Comparison of ENCODE assay signal across 23 cellular contexts in the genomic region with DNA sequence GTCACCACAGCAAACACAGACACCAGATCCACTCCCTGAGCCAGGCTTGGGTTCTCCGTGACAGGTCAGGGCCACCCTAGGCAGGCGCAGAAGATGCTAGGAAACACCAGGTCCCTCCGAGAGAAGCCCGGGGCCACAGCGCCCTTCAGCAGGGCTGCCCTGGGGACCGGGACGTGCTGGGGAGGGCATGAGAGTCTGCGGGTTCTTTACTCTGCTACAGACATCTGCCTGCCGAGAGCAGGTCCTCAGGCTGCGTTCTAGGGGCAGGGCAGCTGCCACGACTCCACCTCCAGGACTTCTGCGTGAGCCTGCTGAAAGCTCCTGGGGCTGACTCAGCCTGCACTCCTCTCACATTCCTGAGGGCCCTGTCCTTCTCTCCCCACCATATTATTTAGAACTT. TPM values are rescaled to one million over a fixed set of nuclear protein-coding genes. Genes with fewer than 3 reads are reported as not detected.
DNase-seq lines count a peak whose midpoint lies in the region; ATAC-seq and TF ChIP-seq lines count a peak whose summit lies in the region.
"Had no signal": no experiment of that assay in that cellular context is flagged by ENCODE, and none has a peak within 500 bp of the region (broad histone marks: within the 10 kb centered on the region; RNA-seq: fewer than 3 reads in every experiment).

No MANE protein-coding gene starts in this region.

- H3K36me3 Mint-ChIP-seq in natural killer cell treated with Interleukin-12 subunit alpha and Interleukin-12 subunit beta and Interleukin-15 and Interleukin-18, amount 100 ng/mL, for 72 hours: no peaks in the 10 kb centered on the region
- H3K36me3 Mint-ChIP-seq in chondrocyte (ENCODE audit: low read depth): no peaks in the 10 kb centered on the region
- H3K36me3 Mint-ChIP-seq: activated naive CD8-positive, alpha-beta T cell treated with anti-CD3 and anti-CD28 coated beads, Interleukin-2, amount 10 ng/mL, durations not matched to agents 7 days and 5 days; brain; memory B cell; T-cell had no signal

- H2BK15ac ChIP-seq in mesenchymal stem cell (ENCODE audit: low read depth, poor library complexity, severe bottlenecking): peak overlapping the region; percentile 80

- 67% methylated on average over 11 of the region's 12 CpGs for WGBS in mesenchymal stem cell
- WGBS in testis, 2 donors: 62 to 80% methylated on average over 1 to 12 of the region's 12 CpGs

- peak overlapping the region; percentile 7 for H4K91ac ChIP-seq in mesenchymal stem cell (ENCODE audit: low read length)

- no peak for TF ChIP-seq POLR2A in testis (IDR thresholded peaks at IDR 0.05)

- peak overlapping the region in 1 of 2 experiments; percentile 25 for H3K18ac ChIP-seq in mesenchymal stem cell (ENCODE audit: low read depth in 1 of 2, low read length in 2 of 2)

- no peak overlapping the region for H3K4me3 Mint-ChIP-seq in natural killer cell treated with Interleukin-12 subunit alpha and Interleukin-12 subunit beta and Interleukin-15 and Interleukin-18, amount 100 ng/mL, for 72 hours
- H3K4me3 Mint-ChIP-seq in chondrocyte (ENCODE audit: unreplicated experiment): no peak overlapping the region
- H3K4me3 Mint-ChIP-seq: activated naive CD8-positive, alpha-beta T cell treated with anti-CD3 and anti-CD28 coated beads, Interleukin-2, amount 10 ng/mL, durations not matched to agents 7 days and 5 days; brain; memory B cell; T-cell had no signal

- H2AFZ ChIP-seq in mesenchymal stem cell (ENCODE audit: low read depth, low read length): peak overlapping the region; percentile 57

- TF ChIP-seq CTCF in cardiac muscle cell (IDR thresholded peaks at IDR 0.05; ENCODE audit: low read depth, low read length): no peak
- TF ChIP-seq CTCF in choroid plexus epithelial cell (conservative IDR thresholded peaks at IDR 0.05; ENCODE audit: low read depth, low read length): no peak
- no peak for TF ChIP-seq CTCF in testis (IDR thresholded peaks at IDR 0.05)
- TF ChIP-seq CTCF in chondrocyte (IDR thresholded peaks at IDR 0.05): no peak

- no peak overlapping the region for H3K23ac ChIP-seq in mesenchymal stem cell (ENCODE audit: low read length in 2 of 2)

- DNase-seq in cardiac muscle cell (ENCODE audit: low read depth in 1 of 2, low spot score in 1 of 2) (peak in 1 of 2 donors; percentile 43), left ventricle myocardium superior (no peak), choroid plexus epithelial cell (ENCODE audit: low read depth) (peak; percentile 34), mesenchymal stem cell (peak; percentile 18), testis (peak; percentile 53), chondrocyte (ENCODE audit: low spot score) (no peak)
- DNase-seq in natural killer cell treated with Interleukin-12 subunit alpha and Interleukin-12 subunit beta and Interleukin-15 and Interleukin-18, amount 100 ng/mL, for 72 hours (ENCODE audit: low spot score): no peak
- DNase-seq: 8988T; activated CD4-positive, alpha-beta T cell treated with anti-CD3 and anti-CD28 coated beads for 48 hours; activated naive CD8-positive, alpha-beta T cell treated with anti-CD3 and anti-CD28 coated beads, Interleukin-2, amount 10 ng/mL, durations not matched to agents 7 days and 5 days; Calu3; foreskin fibroblast; KBM-7; kidney glomerular epithelial cell; NCI-H2171; NCI-H526 treated with DMSO at 0.1 percent for 48 hours; stimulated activated CD4-positive, alpha-beta T cell treated with anti-CD3 and anti-CD28 coated beads, Interleukin-12 subunit alpha, Interleukin-12 subunit beta, amount 100 ng/mL, for 4 hours; T-cell had no signal

- no peaks in the 10 kb centered on the region for H3K27me3 ChIP-seq in cardiac muscle cell
- peaks cover 6 to 13% of the 10 kb centered on the region in 2 experiments for H3K27me3 ChIP-seq in mesenchymal stem cell (ENCODE audit: control insufficient read depth in 1 of 2, insufficient read depth in 1 of 2, low read length in 2 of 2)
- no peaks in the 10 kb centered on the region for H3K27me3 ChIP-seq in testis
- H3K27me3 ChIP-seq: vagina had no signal

- no peaks in the 10 kb centered on the region for H3K4me1 Mint-ChIP-seq in natural killer cell treated with Interleukin-12 subunit alpha and Interleukin-12 subunit beta and Interleukin-15 and Interleukin-18, amount 100 ng/mL, for 72 hours (ENCODE audit: low read depth in 2 of 2)
- H3K4me1 Mint-ChIP-seq in chondrocyte (ENCODE audit: low read depth): no peaks in the 10 kb centered on the region
- H3K4me1 Mint-ChIP-seq: activated naive CD8-positive, alpha-beta T cell treated with anti-CD3 and anti-CD28 coated beads, Interleukin-2, amount 10 ng/mL, durations not matched to agents 7 days and 5 days; brain; memory B cell; T-cell had no signal

- H2BK120ac ChIP-seq in mesenchymal stem cell (ENCODE audit: low read depth, low read length): no peak overlapping the region

- peaks cover 13% of the 10 kb centered on the region for H3K36me3 ChIP-seq in cardiac muscle cell
- no peaks in the 10 kb centered on the region for H3K36me3 ChIP-seq in mesenchymal stem cell (ENCODE audit: control insufficient read depth in 1 of 2, insufficient read depth in 2 of 2, low read depth in 1 of 2, low read length in 2 of 2)
- H3K36me3 ChIP-seq in testis (ENCODE audit: low read depth, missing control alignments): no peaks in the 10 kb centered on the region
- H3K36me3 ChIP-seq: vagina had no signal

- no peak overlapping the region for H3K27ac Mint-ChIP-seq in natural killer cell treated with Interleukin-12 subunit alpha and Interleukin-12 subunit beta and Interleukin-15 and Interleukin-18, amount 100 ng/mL, for 72 hours
- H3K27ac Mint-ChIP-seq in chondrocyte (ENCODE audit: unreplicated experiment): no peak overlapping the region
- H3K27ac Mint-ChIP-seq: activated naive CD8-positive, alpha-beta T cell treated with anti-CD3 and anti-CD28 coated beads, Interleukin-2, amount 10 ng/mL, durations not matched to agents 7 days and 5 days; activated T-helper 2 cell treated with anti-CD3 and anti-CD28 coated beads, Interferon-gamma antibody, Interleukin-2, Interleukin-4, amounts not matched to agents 10 μg/mL and 5 μg/mL and 100 μg/mL, durations not matched to agents 14 hours and 24 hours and 36 hours; brain; memory B cell; T-cell had no signal

- no peak overlapping the region for H2BK12ac ChIP-seq in mesenchymal stem cell (ENCODE audit: low read length in 2 of 2)

- no peaks in the 10 kb centered on the region for H3K79me1 ChIP-seq in mesenchymal stem cell (replicated peaks; ENCODE audit: low read length, poor library complexity, severe bottlenecking)

- no peak overlapping the region for H3K14ac ChIP-seq in mesenchymal stem cell (ENCODE audit: low read length in 2 of 2)

- H2BK5ac ChIP-seq in mesenchymal stem cell (ENCODE audit: low read depth, low read length, poor library complexity, severe bottlenecking): peak overlapping the region; percentile 22

- no peak overlapping the region for H3K4ac ChIP-seq in mesenchymal stem cell (ENCODE audit: low read depth in 1 of 2, low read length in 2 of 2)

- H3K4me3 ChIP-seq in cardiac muscle cell: no peak overlapping the region
- H3K4me3 ChIP-seq in choroid plexus epithelial cell (ENCODE audit: low read depth, low read length): no peak overlapping the region
- peak overlapping the region in 1 of 2 experiments; percentile 14 for H3K4me3 ChIP-seq in mesenchymal stem cell (ENCODE audit: insufficient read depth in 1 of 2, low read depth in 1 of 2, low read length in 2 of 2)
- H3K4me3 ChIP-seq in testis: peak overlapping the region in 1 of 2 donors; percentile 43
- H3K4me3 ChIP-seq: vagina had no signal

- H3K4me1 ChIP-seq in cardiac muscle cell (ENCODE audit: low read depth): peaks cover 18% of the 10 kb centered on the region
- peaks cover 4% of the 10 kb centered on the region for H3K4me1 ChIP-seq in mesenchymal stem cell (ENCODE audit: control insufficient read depth, insufficient read depth, low read depth, low read length)
- H3K4me1 ChIP-seq in testis: peaks cover 4% of the 10 kb centered on the region
- H3K4me1 ChIP-seq: vagina had no signal

- H2AK5ac ChIP-seq in mesenchymal stem cell (ENCODE audit: low read length, severe bottlenecking): no peak overlapping the region

- intact Hi-C loops in left ventricle myocardium superior (cut with micrococcal nuclease): no loop called here
- intact Hi-C loops in testis (cut with DNase I; ENCODE audit: low total_unique reads): no loop called here

- H3K9me3 Mint-ChIP-seq in natural killer cell treated with Interleukin-12 subunit alpha and Interleukin-12 subunit beta and Interleukin-15 and Interleukin-18, amount 100 ng/mL, for 72 hours: no peaks in the 10 kb centered on the region
- no peaks in the 10 kb centered on the region for H3K9me3 Mint-ChIP-seq in chondrocyte (ENCODE audit: low read depth)
- H3K9me3 Mint-ChIP-seq: activated naive CD8-positive, alpha-beta T cell treated with anti-CD3 and anti-CD28 coated beads, Interleukin-2, amount 10 ng/mL, durations not matched to agents 7 days and 5 days; activated T-helper 2 cell treated with anti-CD3 and anti-CD28 coated beads, Interferon-gamma antibody, Interleukin-2, Interleukin-4, amounts not matched to agents 10 μg/mL and 5 μg/mL and 100 μg/mL, durations not matched to agents 14 hours and 24 hours and 36 hours; brain; memory B cell; T-cell had no signal

- no peaks in the 10 kb centered on the region for H3K27me3 Mint-ChIP-seq in natural killer cell treated with Interleukin-12 subunit alpha and Interleukin-12 subunit beta and Interleukin-15 and Interleukin-18, amount 100 ng/mL, for 72 hours
- peaks cover 2% of the 10 kb centered on the region for H3K27me3 Mint-ChIP-seq in chondrocyte (ENCODE audit: low read depth)
- H3K27me3 Mint-ChIP-seq: activated naive CD8-positive, alpha-beta T cell treated with anti-CD3 and anti-CD28 coated beads, Interleukin-2, amount 10 ng/mL, durations not matched to agents 7 days and 5 days; memory B cell; T-cell had no signal

- no peak overlapping the region for H3K9ac ChIP-seq in mesenchymal stem cell (ENCODE audit: low read length)

- H4K8ac ChIP-seq in mesenchymal stem cell (ENCODE audit: low read length): no peak overlapping the region

- H3K9me3 ChIP-seq in cardiac muscle cell (ENCODE audit: low read depth) (no peaks in the 10 kb centered on the region), mesenchymal stem cell (ENCODE audit: control insufficient read depth, low read length) (no peaks in the 10 kb centered on the region), testis (no peaks in the 10 kb centered on the region)
- H3K9me3 ChIP-seq: vagina had no signal

- peak overlapping the region; percentile 76 for H3K27ac ChIP-seq in cardiac muscle cell
- no peak overlapping the region for H3K27ac ChIP-seq in mesenchymal stem cell (ENCODE audit: low read length, poor library complexity, severe bottlenecking)
- H3K27ac ChIP-seq in testis: peak overlapping the region; percentile 18 to 41
- H3K27ac ChIP-seq: vagina had no signal

- H3K4me2 ChIP-seq in mesenchymal stem cell (ENCODE audit: low read length, poor library complexity, severe bottlenecking): no peak overlapping the region

- ATAC-seq in left ventricle myocardium superior (no peak), HG03342 (IDR thresholded peaks at IDR 0.05; ENCODE audit: unreplicated experiment) (no peak)
- ATAC-seq in natural killer cell treated with Interleukin-12 subunit alpha and Interleukin-12 subunit beta and Interleukin-15 and Interleukin-18, amount 100 ng/mL, for 72 hours: no peak
- ATAC-seq: T-cell had no signal

RNA-seq across cellular contexts. Expression of gene MYLK3, which starts 11.4 kb away (rescaled TPM):
- total RNA-seq in cardiac muscle cell: 203 and 211 TPM in 2 replicates
- 57.5 and 57.8 TPM in 2 replicates for polyA plus RNA-seq in cardiac muscle cell
- 274 TPM for total RNA-seq in left ventricle myocardium superior
- 0.08 TPM for polyA plus RNA-seq in mesenchymal stem cell (2013, experiment 1 of 2)
- polyA plus RNA-seq in mesenchymal stem cell (2013, experiment 2 of 2): 0.08 TPM
- 10 to 100 TPM; 63.4 to 88.8 TPM for total RNA-seq in testis
- polyA plus RNA-seq in testis (ENCODE audit: insufficient read depth, low read depth, low replicate concordance): 18.4 TPM
- under 1 TPM; 0.29 to 0.59 TPM for total RNA-seq in natural killer cell treated with Interleukin-12 subunit alpha and Interleukin-12 subunit beta and Interleukin-15 and Interleukin-18, amount 100 ng/mL, for 72 hours
- total RNA-seq in chondrocyte: 0.05 to 0.65 TPM (median 0.32 TPM) in 3 replicates

RNA-seq across cellular contexts. Expression of gene ORC6, which starts 47.2 kb away (rescaled TPM):
- 19.1 and 32.6 TPM in 2 replicates for total RNA-seq in cardiac muscle cell
- polyA plus RNA-seq in cardiac muscle cell: 35.5 and 59.3 TPM in 2 replicates
- 1.3 TPM for total RNA-seq in left ventricle myocardium superior
- 7.2 TPM for polyA plus RNA-seq in mesenchymal stem cell (2013, experiment 1 of 2)
- 8.0 TPM for polyA plus RNA-seq in mesenchymal stem cell (2013, experiment 2 of 2)
- 10 to 100 TPM; 30.7 to 44.4 TPM for total RNA-seq in testis
- 28.2 TPM for polyA plus RNA-seq in testis (ENCODE audit: insufficient read depth, low read depth, low replicate concordance)
- total RNA-seq in natural killer cell treated with Interleukin-12 subunit alpha and Interleukin-12 subunit beta and Interleukin-15 and Interleukin-18, amount 100 ng/mL, for 72 hours: 10 to 100 TPM; 26.1 to 73.1 TPM
- total RNA-seq in chondrocyte: 6.3 to 12.4 TPM (median 6.7 TPM) in 3 replicates

RNA-seq across cellular contexts. Expression of gene VPS35, which starts 47.7 kb away (rescaled TPM):
- total RNA-seq in cardiac muscle cell (58.9 and 63.2 TPM in 2 replicates), left ventricle myocardium superior (89.2 TPM), testis (100 to 1,000 TPM; 128 to 129 TPM), chondrocyte (105 to 115 TPM (median 112 TPM) in 3 replicates)
- polyA plus RNA-seq in cardiac muscle cell (111 and 146 TPM in 2 replicates), testis (ENCODE audit: insufficient read depth, low read depth, low replicate concordance) (75.5 TPM)
- polyA plus RNA-seq in mesenchymal stem cell (2013, experiment 1 of 2): 70.9 TPM
- polyA plus RNA-seq in mesenchymal stem cell (2013, experiment 2 of 2): 73.2 TPM
- total RNA-seq in natural killer cell treated with Interleukin-12 subunit alpha and Interleukin-12 subunit beta and Interleukin-15 and Interleukin-18, amount 100 ng/mL, for 72 hours: 10 to 100 TPM; 61.6 to 84.9 TPM

Comparison
In these comparisons a context has a peak if more than half of its experiments do, and no peak if none do; other contexts are left out.
1. DNase-seq: peak in choroid plexus epithelial cell (single experiment), mesenchymal stem cell (single experiment) and testis (single experiment); none in left ventricle myocardium superior (single experiment), natural killer cell treated with Interleukin-12 subunit alpha and Interleukin-12 subunit beta and Interleukin-15 and Interleukin-18, amount 100 ng/mL, for 72 hours (single experiment) and chondrocyte (single experiment).
2. RNA of gene MYLK3, which starts 11.4 kb away (total RNA-seq): 274 TPM in left ventricle myocardium superior (single experiment), 203 to 211 TPM in cardiac muscle cell and 63.4 to 88.8 TPM in testis; 0.29 to 0.59 TPM in natural killer cell treated with Interleukin-12 subunit alpha and Interleukin-12 subunit beta and Interleukin-15 and Interleukin-18, amount 100 ng/mL, for 72 hours and 0.05 to 0.65 TPM in chondrocyte; every median in the first group is over 10 times any median in the second.